In genomic region chr1:32863516-32864245, GRCh38 we compare ENCODE assay signal across 1 cellular context.
TF ChIP-seq lines count a peak whose summit lies in the region.

No MANE protein-coding gene starts in this region.

TF ChIP-seq in HEK293, 187 proteins besides CTCF, POLR2A, EP300 and RAD21 (continued from another document):
- peak; percentile 53; the same call in 1 of the 2 replicates for TF ChIP-seq ZNF558 (tag by site-specific recombination; IDR thresholded peaks at IDR 0.05)
